In the genomic region with DNA sequence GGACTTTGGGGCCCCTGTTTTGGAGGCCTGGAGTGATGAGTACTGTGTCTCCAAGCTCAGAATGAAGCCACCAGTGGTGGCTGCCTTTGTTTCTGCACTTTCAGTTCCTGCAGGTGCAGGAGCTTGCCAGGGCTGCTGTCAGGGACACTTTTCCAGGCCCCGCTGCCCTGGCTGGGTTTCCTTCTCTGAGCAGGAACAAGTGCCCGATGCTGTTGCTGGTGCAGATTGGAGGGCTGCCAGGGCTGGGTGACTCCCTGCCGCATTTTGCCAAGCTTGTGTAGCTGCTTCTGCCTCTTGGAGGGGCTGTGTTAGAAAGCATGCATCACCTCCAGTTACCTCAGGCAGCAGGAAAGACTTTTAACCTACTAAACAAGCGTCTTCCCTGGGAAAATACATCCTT, we compare ENCODE assay signal across 17 cellular contexts.
DNase-seq lines count a peak whose midpoint lies in the region; ATAC-seq, FAIRE-seq and TF ChIP-seq lines count a peak whose summit lies in the region.
"Had no signal": no experiment of that assay in that cellular context is flagged by ENCODE, and none has a peak within 500 bp of the region (broad histone marks: within the 10 kb centered on the region; RNA-seq: fewer than 3 reads in every experiment).

No MANE protein-coding gene starts in this region.

- peaks cover 15% of the 10 kb centered on the region for H3K9me3 Mint-ChIP-seq in activated T-cell treated with anti-CD3 and anti-CD28 coated beads, Interleukin-2, amount 50 U/mL, for 24 hours

- peak; percentile 52 for ATAC-seq in left ventricle myocardium superior
- peak; percentile 70 for ATAC-seq in left lobe of liver
- ATAC-seq: CD8-positive, alpha-beta T cell; HCT116 had no signal

- H3K4me1 ChIP-seq in thyroid gland, result peaks cover 0 to 4% of the 10 kb centered on the region in 2 donors

- peaks cover 67% of the 10 kb centered on the region for H3K36me3 Mint-ChIP-seq in activated T-cell treated with anti-CD3 and anti-CD28 coated beads, Interleukin-2, amount 50 U/mL, for 24 hours (ENCODE audit: low read depth)

- no peak for DNase-seq in left ventricle myocardium superior
- no peak for DNase-seq in cardiac septum (ENCODE audit: low spot score)
- DNase-seq in MG63, result peak; percentile 14
- DNase-seq in left lobe of liver (ENCODE audit: low spot score), result peak; percentile 64
- DNase-seq in thyroid gland, result peak; percentile 54 to 59
- DNase-seq in activated T-cell treated with anti-CD3 and anti-CD28 coated beads, Interleukin-2, amount 50 U/mL, for 24 hours, result no peak
- no peak for DNase-seq in GM19239 (ENCODE audit: insufficient read length, low spot score)
- DNase-seq: CD8-positive, alpha-beta T cell; COR-L47; DMS153; DMS79 treated with DMSO at 0.1 percent for 48 hours; GF-D8 had no signal

- H3K27me3 ChIP-seq in MG63 (no peaks in the 10 kb centered on the region), thyroid gland (no peaks in the 10 kb centered on the region)

- H3K36me3 ChIP-seq in MG63, result no peaks in the 10 kb centered on the region
- H3K36me3 ChIP-seq in thyroid gland, result no peaks in the 10 kb centered on the region

- no peak overlapping the region for H3K27ac Mint-ChIP-seq in activated T-cell treated with anti-CD3 and anti-CD28 coated beads, Interleukin-2, amount 50 U/mL, for 24 hours
- H3K27ac Mint-ChIP-seq: CD14-positive monocyte; CD8-positive, alpha-beta T cell had no signal

- H3K4me3 Mint-ChIP-seq in activated T-cell treated with anti-CD3 and anti-CD28 coated beads, Interleukin-2, amount 50 U/mL, for 24 hours, result no peak overlapping the region
- H3K4me3 Mint-ChIP-seq: CD14-positive monocyte; CD8-positive, alpha-beta T cell had no signal

- WGBS in thyroid gland, 2 donors, result 62 to 65% methylated on average over 3 to 4 of the region's 4 CpGs

- intact Hi-C loops in left ventricle myocardium superior (cut with micrococcal nuclease), result no loop called here
- intact Hi-C loops in cardiac septum (cut with DNase I), result no loop called here
- intact Hi-C loops in thyroid gland (cut with DNase I), result no loop called here

- no peak for TF ChIP-seq CTCF in thyroid gland (IDR thresholded peaks at IDR 0.05)

- H3K4me1 Mint-ChIP-seq in activated T-cell treated with anti-CD3 and anti-CD28 coated beads, Interleukin-2, amount 50 U/mL, for 24 hours (ENCODE audit: low read depth), result no peaks in the 10 kb centered on the region
- H3K4me1 Mint-ChIP-seq: CD14-positive monocyte had no signal

- no peak for TF ChIP-seq POLR2A in thyroid gland (IDR thresholded peaks at IDR 0.05)

- H3K27me3 Mint-ChIP-seq in activated T-cell treated with anti-CD3 and anti-CD28 coated beads, Interleukin-2, amount 50 U/mL, for 24 hours, result no peaks in the 10 kb centered on the region

- FAIRE-seq in GM19239 (lab: Jason Lieb, UNC), result no peak
- FAIRE-seq: A204.1, D721Med had no signal

- no peak overlapping the region for H3K4me3 ChIP-seq in MG63
- no peak overlapping the region for H3K4me3 ChIP-seq in thyroid gland (replicated peaks in 1 of 3)

- H3K27ac ChIP-seq in thyroid gland, result no peak overlapping the region
- H3K27ac ChIP-seq: HL-60 had no signal

- H3K9me3 ChIP-seq in MG63 (no peaks in the 10 kb centered on the region), thyroid gland (no peaks in the 10 kb centered on the region)

Comparison
In these comparisons a context has a peak if more than half of its experiments do, and no peak if none do; other contexts are left out.
1. DNase-seq: peak in MG63 (single experiment), left lobe of liver (single experiment) and thyroid gland (2 of 2); none in left ventricle myocardium superior (single experiment), cardiac septum (single experiment), activated T-cell treated with anti-CD3 and anti-CD28 coated beads, Interleukin-2, amount 50 U/mL, for 24 hours (single experiment) and GM19239 (single experiment).